ENCODE assay signal across 1 cellular context in genomic region chr19:44745386-44745831, GRCh38.
TF ChIP-seq lines count a peak whose summit lies in the region.

No MANE protein-coding gene starts in this region.

TF ChIP-seq in HEK293, 187 proteins besides CTCF, POLR2A, EP300 and RAD21 (continued from another document):
- TF ChIP-seq KLF8 (tag by site-specific recombination; IDR thresholded peaks at IDR 0.05) (0 out of 2 replicates have a peak, but pooled peaks have one; percentile 36), ZNF596 (tag by site-specific recombination; IDR thresholded peaks at IDR 0.05) (no peak), ZNF398 (tag by site-specific recombination; IDR thresholded peaks at IDR 0.05) (peak; percentile 85), GLIS1 (tag by site-specific recombination; IDR thresholded peaks at IDR 0.05) (peak; percentile 11; the same call in 1 of the 2 replicates), ZNF341 (tag by site-specific recombination; IDR thresholded peaks at IDR 0.05; ENCODE audit: low read depth) (no peak), SP7 (tag by site-specific recombination; IDR thresholded peaks at IDR 0.05) (peak; percentile 37; the same call in 1 of the 2 replicates), ZNF610 (tag by site-specific recombination; IDR thresholded peaks at IDR 0.05; ENCODE audit: borderline replicate concordance) (no peak), ZNF785 (tag by site-specific recombination; IDR thresholded peaks at IDR 0.05) (no peak), WT1 (tag by site-specific recombination; IDR thresholded peaks at IDR 0.05) (peak; percentile 84), KLF16 (tag by site-specific recombination; IDR thresholded peaks at IDR 0.05) (no peak; the same call in 1 of the 2 replicates), KLF1 (tag by site-specific recombination; IDR thresholded peaks at IDR 0.05) (peak; percentile 89)
